In genomic region chr10:4243651-4244050, GRCh38 we compare ENCODE assay signal across 10 cellular contexts.
DNase-seq lines count a peak whose midpoint lies in the region; ATAC-seq, FAIRE-seq and TF ChIP-seq lines count a peak whose summit lies in the region.
"Had no signal": no experiment of that assay in that cellular context is flagged by ENCODE, and none has a peak within 500 bp of the region (broad histone marks: within the 10 kb centered on the region; RNA-seq: fewer than 3 reads in every experiment).

No MANE protein-coding gene starts in this region.

- no TSS peak for BruUV-seq in PC-9 (replicated peaks; lab: Mats Ljungman, UMichigan)

- FAIRE-seq in pancreas (lab: Jason Lieb, UNC) (peak; percentile 82), GM12892 (lab: Jason Lieb, UNC) (no peak)

- TF ChIP-seq POLR2A in GM12892 (IDR thresholded peaks at IDR 0.05; ENCODE audit: low read depth, low read length): no peak

- in situ Hi-C loops in GM13977 (cut with MboI; ENCODE audit: low pct_unique_long_range_greater_than_20kb, low sequenced_read_pairs, unreplicated experiment): no loop called here

- H3K36me3 ChIP-seq in PC-9 (ENCODE audit: low read depth): no peaks in the 10 kb centered on the region
- no peaks in the 10 kb centered on the region for H3K36me3 ChIP-seq in pancreas
- H3K36me3 ChIP-seq: spleen had no signal

- H3K27ac ChIP-seq in PC-9 (peak overlapping the region; percentile 78), epithelial cell of prostate (peak overlapping the region; percentile 85), pancreas (peak overlapping the region in 1 of 4 donors; percentile 54)

- POLR2A ChIA-PET in PC-9 (lab: Charles Lee; ENCODE audit: unreplicated experiment): interaction anchor here (0.6 to 0.7 kb wide), 2 partner anchors 356 to 459 kb away, joined by 3 to 7 read pairs; no protein-coding TSS in a partner anchor

- H3K79me2 ChIP-seq in PC-9 (ENCODE audit: low read depth): no peaks in the 10 kb centered on the region

- H3K4me1 ChIP-seq in PC-9 (replicated peaks; ENCODE audit: insufficient read depth) (peaks cover 22% of the 10 kb centered on the region), pancreas (peaks cover 0 to 3% (median 0%) of the 10 kb centered on the region in 3 donors)

- H3K27me3 ChIP-seq in PC-9 (ENCODE audit: insufficient read depth, low read depth): no peaks in the 10 kb centered on the region
- no peaks in the 10 kb centered on the region for H3K27me3 ChIP-seq in pancreas
- H3K27me3 ChIP-seq: spleen had no signal

- intact Hi-C loops in PC-9 (cut with micrococcal nuclease; ENCODE audit: unreplicated experiment): loop anchor here (5.0 to 10.0 kb wide), 3 partner anchors 99 to 461 kb away; no protein-coding TSS in a partner anchor
- intact Hi-C loops in pancreas (cut with DNase I): no loop called here

- H2AFZ ChIP-seq in PC-9: no peak overlapping the region

- H3K9me2 ChIP-seq in PC-9 (ENCODE audit: insufficient read depth): no peaks in the 10 kb centered on the region

- ATAC-seq in pancreas (peak in 3 of 4 donors; percentile 43 to 63 (median 61)), GM21825 (IDR thresholded peaks at IDR 0.05; ENCODE audit: unreplicated experiment) (no peak)

- WGBS in pancreas, 2 donors: 58 to 67% methylated on average over 1 of the region's 1 CpG

- H3K4me2 ChIP-seq in PC-9: peak overlapping the region; percentile 61

- H4K20me1 ChIP-seq in PC-9 (ENCODE audit: insufficient read depth): no peaks in the 10 kb centered on the region

- H3K4me3 ChIP-seq in PC-9: peak overlapping the region; percentile 27; the same call in 1 of the 2 replicates
- H3K4me3 ChIP-seq in pancreas: no peak overlapping the region
- H3K4me3 ChIP-seq: spleen had no signal

- DNase-seq in Daoy (ENCODE audit: low read depth): peak; percentile 88
- peak; percentile 21 to 82 for DNase-seq in PC-9
- DNase-seq in epithelial cell of prostate (ENCODE audit: low read depth, low spot score): peak; percentile 72
- DNase-seq in pancreas: no peak
- DNase-seq in GM13977 (ENCODE audit: low spot score): no peak
- DNase-seq in NCI-H187 (lab: John Stamatoyannopoulos, UW): no peak
- no peak for DNase-seq in GM12892 (ENCODE audit: insufficient read length)
- DNase-seq: NCI-H2107, spleen had no signal

- H3K9me3 ChIP-seq in PC-9 (ENCODE audit: insufficient read depth, low read depth) (0 out of 2 replicates have a peak, but pooled peaks cover 5% of the 10 kb centered on the region), pancreas (no peaks in the 10 kb centered on the region)
- H3K9me3 ChIP-seq: spleen had no signal

- TF ChIP-seq CTCF in PC-9 (conservative IDR thresholded peaks at IDR 0.05) (no peak), pancreas (IDR thresholded peaks at IDR 0.05) (no peak), GM13977 (IDR thresholded peaks at IDR 0.05; ENCODE audit: extremely low read depth, insufficient read depth, missing control alignments) (no peak)

- CTCF ChIA-PET in PC-9 (lab: Charles Lee): no interaction called here

- H3F3A ChIP-seq in PC-9 (ENCODE audit: insufficient read depth, low read depth): peaks cover 14% of the 10 kb centered on the region

Comparison
In these comparisons a context has a peak if more than half of its experiments do, and no peak if none do; other contexts are left out.
1. DNase-seq: peak in Daoy (single experiment), PC-9 (2 of 2) and epithelial cell of prostate (single experiment); none in pancreas (0 of 6), GM13977 (single experiment), NCI-H187 (0 of 2) and GM12892 (single experiment).